Comparison of ENCODE assay signal across 9 cellular contexts in genomic region chr2:197708331-197708730, GRCh38. TPM values are rescaled to one million over a fixed set of nuclear protein-coding genes. Genes with fewer than 3 reads are reported as not detected.
DNase-seq lines count a peak whose midpoint lies in the region; ATAC-seq, FAIRE-seq and TF ChIP-seq lines count a peak whose summit lies in the region.
"Had no signal": no experiment of that assay in that cellular context is flagged by ENCODE, and none has a peak within 500 bp of the region (broad histone marks: within the 10 kb centered on the region; RNA-seq: fewer than 3 reads in every experiment).

No MANE protein-coding gene starts in this region.

- H3K36me3 Mint-ChIP-seq in activated T-helper 1 cell treated with anti-CD3 and anti-CD28 coated beads, Interleukin-12 subunit alpha, Interleukin-12 subunit beta, Interleukin-2, Interleukin-4 antibody, amounts not matched to agents 30 ng/mL and 10 ng/mL and 1 ng/mL, durations not matched to agents 14 hours and 24 hours and 36 hours (ENCODE audit: low read depth): peaks cover 39% of the 10 kb centered on the region

- H3K27me3 Mint-ChIP-seq in activated T-helper 1 cell treated with anti-CD3 and anti-CD28 coated beads, Interleukin-12 subunit alpha, Interleukin-12 subunit beta, Interleukin-2, Interleukin-4 antibody, amounts not matched to agents 30 ng/mL and 10 ng/mL and 1 ng/mL, durations not matched to agents 14 hours and 24 hours and 36 hours (ENCODE audit: insufficient read depth): no peaks in the 10 kb centered on the region

- DNase-seq in AG08396 (ENCODE audit: low spot score) (peak; percentile 24), HAP-1 (ENCODE audit: low spot score in 2 of 2) (no peak), iris pigment epithelial cell (ENCODE audit: low read depth) (peak; percentile 86), pancreas (no peak), NCI-H1105 (lab: John Stamatoyannopoulos, UW) (no peak), NCI-H1694 (lab: John Stamatoyannopoulos, UW) (no peak)
- DNase-seq in activated T-helper 1 cell treated with anti-CD3 and anti-CD28 coated beads, Interleukin-12 subunit alpha, Interleukin-12 subunit beta, Interleukin-2, Interleukin-4 antibody, amounts not matched to agents 30 ng/mL and 10 ng/mL and 1 ng/mL, durations not matched to agents 14 hours and 24 hours and 36 hours (ENCODE audit: low spot score): no peak
- DNase-seq: GOT3 had no signal

- no peaks in the 10 kb centered on the region for H3K9me3 Mint-ChIP-seq in activated T-helper 1 cell treated with anti-CD3 and anti-CD28 coated beads, Interleukin-12 subunit alpha, Interleukin-12 subunit beta, Interleukin-2, Interleukin-4 antibody, amounts not matched to agents 30 ng/mL and 10 ng/mL and 1 ng/mL, durations not matched to agents 14 hours and 24 hours and 36 hours

- TF ChIP-seq POLR2A in GM18505 (IDR thresholded peaks at IDR 0.05; ENCODE audit: borderline replicate concordance, extremely low read depth, insufficient read depth, insufficient read length): no peak

- in situ Hi-C loops in HAP-1 (cut with MboI; ENCODE audit: low sequenced_read_pairs): loop anchor here (10.0 kb wide), 2 partner anchors 194 to 274 kb away; partner anchors contain the start of genes MOB4 and SF3B1

- no peak for FAIRE-seq in pancreas (lab: Jason Lieb, UNC)

- TF ChIP-seq CTCF in pancreas (IDR thresholded peaks at IDR 0.05): no peak

- H3K9me3 ChIP-seq in HAP-1 (no peaks in the 10 kb centered on the region), pancreas (no peaks in the 10 kb centered on the region)

- H3K4me3 ChIP-seq in HAP-1 (peak overlapping the region; percentile 81), pancreas (no peak overlapping the region)

- intact Hi-C loops in activated T-helper 1 cell treated with anti-CD3 and anti-CD28 coated beads, Interleukin-12 subunit alpha, Interleukin-12 subunit beta, Interleukin-2, Interleukin-4 antibody, amounts not matched to agents 30 ng/mL and 10 ng/mL and 1 ng/mL, durations not matched to agents 14 hours and 24 hours and 36 hours (cut with micrococcal nuclease): loop anchor here (5.0 to 10.0 kb wide), 5 partner anchors 381 to 1424 kb away; partner anchors contain the start of gene PGAP1
- intact Hi-C loops in pancreas (cut with DNase I): no loop called here

- H3K27ac ChIP-seq in pancreas: no peak overlapping the region

- H3K4me1 Mint-ChIP-seq in activated T-helper 1 cell treated with anti-CD3 and anti-CD28 coated beads, Interleukin-12 subunit alpha, Interleukin-12 subunit beta, Interleukin-2, Interleukin-4 antibody, amounts not matched to agents 30 ng/mL and 10 ng/mL and 1 ng/mL, durations not matched to agents 14 hours and 24 hours and 36 hours (ENCODE audit: low read depth): peaks cover 57% of the 10 kb centered on the region

- H3K4me3 Mint-ChIP-seq in activated T-helper 1 cell treated with anti-CD3 and anti-CD28 coated beads, Interleukin-12 subunit alpha, Interleukin-12 subunit beta, Interleukin-2, Interleukin-4 antibody, amounts not matched to agents 30 ng/mL and 10 ng/mL and 1 ng/mL, durations not matched to agents 14 hours and 24 hours and 36 hours: peak overlapping the region; percentile 68

- H3K27me3 ChIP-seq in HAP-1 (ENCODE audit: low read depth) (no peaks in the 10 kb centered on the region), pancreas (no peaks in the 10 kb centered on the region)

- 30 to 42% methylated on average over 2 of the region's 2 CpGs for WGBS in pancreas, 2 donors

- H3K4me1 ChIP-seq in HAP-1 (peaks cover 9% of the 10 kb centered on the region), pancreas (peaks cover 20 to 29% (median 28%) of the 10 kb centered on the region in 3 donors)

- ATAC-seq in pancreas (no peak), GM18505 (IDR thresholded peaks at IDR 0.05; ENCODE audit: unreplicated experiment) (no peak)

- H3K36me3 ChIP-seq in HAP-1 (replicated peaks): peaks cover 6% of the 10 kb centered on the region
- H3K36me3 ChIP-seq in pancreas: no peaks in the 10 kb centered on the region

- no peak overlapping the region for H3K27ac Mint-ChIP-seq in activated T-helper 1 cell treated with anti-CD3 and anti-CD28 coated beads, Interleukin-12 subunit alpha, Interleukin-12 subunit beta, Interleukin-2, Interleukin-4 antibody, amounts not matched to agents 30 ng/mL and 10 ng/mL and 1 ng/mL, durations not matched to agents 14 hours and 24 hours and 36 hours

RNA-seq across cellular contexts. Expression of gene MARS2, which starts 3.2 kb away (rescaled TPM):
- total RNA-seq in activated T-helper 1 cell treated with anti-CD3 and anti-CD28 coated beads, Interleukin-12 subunit alpha, Interleukin-12 subunit beta, Interleukin-2, Interleukin-4 antibody, amounts not matched to agents 30 ng/mL and 10 ng/mL and 1 ng/mL, durations not matched to agents 14 hours and 24 hours and 36 hours: 22.6 and 22.9 TPM in 2 replicates
- 1 to 10 TPM; 2.0 to 5.3 (median 4.0) TPM for total RNA-seq in pancreas
- 1 to 10 TPM; 1.4 to 2.6 TPM for polyA plus RNA-seq in pancreas

RNA-seq across cellular contexts. Expression of gene RFTN2, which starts 32.9 kb away (rescaled TPM):
- not detected in 2 replicates for total RNA-seq in activated T-helper 1 cell treated with anti-CD3 and anti-CD28 coated beads, Interleukin-12 subunit alpha, Interleukin-12 subunit beta, Interleukin-2, Interleukin-4 antibody, amounts not matched to agents 30 ng/mL and 10 ng/mL and 1 ng/mL, durations not matched to agents 14 hours and 24 hours and 36 hours
- 1 to 10 TPM in 5 of 6 donors, under 1 TPM in 1; 0.92 to 7.6 (median 1.7) TPM for total RNA-seq in pancreas
- polyA plus RNA-seq in pancreas: under 1 TPM; 0.77 to 0.80 TPM

Comparison
In these comparisons a context has a peak if more than half of its experiments do, and no peak if none do; other contexts are left out.
1. DNase-seq: peak in AG08396 (single experiment) and iris pigment epithelial cell (single experiment); none in HAP-1 (0 of 2), activated T-helper 1 cell treated with anti-CD3 and anti-CD28 coated beads, Interleukin-12 subunit alpha, Interleukin-12 subunit beta, Interleukin-2, Interleukin-4 antibody, amounts not matched to agents 30 ng/mL and 10 ng/mL and 1 ng/mL, durations not matched to agents 14 hours and 24 hours and 36 hours (single experiment), pancreas (0 of 6), NCI-H1105 (single experiment) and NCI-H1694 (single experiment).